15 cellular contexts compared by ENCODE assay signal in genomic region chr7:20358762-20359282, GRCh38. TPM values are rescaled to one million over a fixed set of nuclear protein-coding genes. Genes with fewer than 3 reads are reported as not detected.
DNase-seq lines count a peak whose midpoint lies in the region; ATAC-seq, FAIRE-seq and TF ChIP-seq lines count a peak whose summit lies in the region.
"Had no signal": no experiment of that assay in that cellular context is flagged by ENCODE, and none has a peak within 500 bp of the region (broad histone marks: within the 10 kb centered on the region; RNA-seq: fewer than 3 reads in every experiment).

No MANE protein-coding gene starts in this region.

- no peaks in the 10 kb centered on the region for H3K9me3 ChIP-seq in mammary epithelial cell (replicated peaks; ENCODE audit: insufficient read depth, low read length)
- no peaks in the 10 kb centered on the region for H3K9me3 ChIP-seq in keratinocyte (ENCODE audit: control insufficient read depth, low read depth, low read length)
- H3K9me3 ChIP-seq: BLaER1 treated with 17β-estradiol and CSF1 and Interleukin-3, amounts not matched to agents 10 nM and 100 nM had no signal

- H3K27ac ChIP-seq in mammary epithelial cell (ENCODE audit: insufficient read depth, low read depth, low read length) (no peak overlapping the region), keratinocyte (ENCODE audit: control insufficient read depth, insufficient read depth, low read length) (no peak overlapping the region)
- H3K27ac ChIP-seq: 22Rv1; BLaER1 treated with 17β-estradiol and CSF1 and Interleukin-3, amounts not matched to agents 10 nM and 100 nM had no signal

- H3K79me2 ChIP-seq in mammary epithelial cell (ENCODE audit: insufficient read depth, low read length) (peaks cover 85% of the 10 kb centered on the region), keratinocyte (ENCODE audit: control insufficient read depth, insufficient read depth, low read length) (peaks cover 6% of the 10 kb centered on the region)

- H3K9ac ChIP-seq in mammary epithelial cell (ENCODE audit: insufficient read depth, low read length) = no peak overlapping the region
- no peak overlapping the region for H3K9ac ChIP-seq in keratinocyte (ENCODE audit: control insufficient read depth, extremely low read depth, insufficient read depth, low read length)
- H3K9ac ChIP-seq: BLaER1 treated with 17β-estradiol and CSF1 and Interleukin-3, amounts not matched to agents 10 nM and 100 nM had no signal

- intact Hi-C loops in MCF 10A (cut with micrococcal nuclease) (no loop called here), mammary epithelial cell (cut with micrococcal nuclease) (no loop called here)

- H3K4me3 Mint-ChIP-seq in MCF 10A (ENCODE audit: unreplicated experiment) = no peak overlapping the region
- H3K4me3 Mint-ChIP-seq: CD4-positive, CD25-positive, alpha-beta regulatory T cell; IgD-negative memory B cell had no signal

- H3K27me3 ChIP-seq in mammary epithelial cell (ENCODE audit: insufficient read depth, low read length) = no peaks in the 10 kb centered on the region
- no peaks in the 10 kb centered on the region for H3K27me3 ChIP-seq in keratinocyte (ENCODE audit: control insufficient read depth, extremely low read depth, insufficient read depth, low read length)
- H3K27me3 ChIP-seq: BLaER1 treated with 17β-estradiol and CSF1 and Interleukin-3, amounts not matched to agents 10 nM and 100 nM had no signal

- peak; percentile 44; the same call in 2 of the 3 replicates for ATAC-seq in SK-N-SH treated with all-trans-retinoic acid at 6 μM for 48 hours
- ATAC-seq in GM19455 (IDR thresholded peaks at IDR 0.05; ENCODE audit: unreplicated experiment) = no peak
- ATAC-seq in HG03378 (IDR thresholded peaks at IDR 0.05; ENCODE audit: unreplicated experiment) = no peak

- no TSS peak for BruUV-seq in MCF 10A (replicated peaks; lab: Mats Ljungman, UMichigan)
- BruUV-seq in mammary epithelial cell (replicated peaks; lab: Mats Ljungman, UMichigan) = no TSS peak

- H3K36me3 ChIP-seq in mammary epithelial cell (ENCODE audit: insufficient read depth, low read length) (peaks cover under 1% of the 10 kb centered on the region), keratinocyte (ENCODE audit: control insufficient read depth in 2 of 2, extremely low read depth in 1 of 2, insufficient read depth in 2 of 2, low read length in 2 of 2) (peaks cover 0 to 2% of the 10 kb centered on the region in 2 experiments)
- H3K36me3 ChIP-seq: BLaER1 treated with 17β-estradiol and CSF1 and Interleukin-3, amounts not matched to agents 10 nM and 100 nM had no signal

- FAIRE-seq in keratinocyte (lab: Jason Lieb, UNC) = peak; percentile 5

- H4K20me1 ChIP-seq in mammary epithelial cell (ENCODE audit: insufficient read depth, low read length) (no peaks in the 10 kb centered on the region), keratinocyte (ENCODE audit: control insufficient read depth, extremely low read depth, insufficient read depth, low read length) (no peaks in the 10 kb centered on the region)
- H4K20me1 ChIP-seq: BLaER1 treated with 17β-estradiol and CSF1 and Interleukin-3, amounts not matched to agents 10 nM and 100 nM had no signal

- in situ Hi-C loops in mammary epithelial cell (cut with MboI; ENCODE audit: low sequenced_read_pairs in 2 of 2) (no loop called here), GM13976 (cut with MboI; ENCODE audit: low sequenced_read_pairs, unreplicated experiment) (no loop called here)

- peaks cover 22% of the 10 kb centered on the region for H3K36me3 Mint-ChIP-seq in MCF 10A (ENCODE audit: insufficient read depth, unreplicated experiment)
- H3K36me3 Mint-ChIP-seq: CD4-positive, CD25-positive, alpha-beta regulatory T cell had no signal

- no peaks in the 10 kb centered on the region for H3K9me1 ChIP-seq in keratinocyte (ENCODE audit: control insufficient read depth, extremely low read depth, insufficient read depth, low read length)

- TF ChIP-seq CTCF in MCF 10A (IDR thresholded peaks at IDR 0.05; ENCODE audit: unreplicated experiment) = no peak
- TF ChIP-seq CTCF in mammary epithelial cell (conservative IDR thresholded peaks at IDR 0.05 in 1 of 2, IDR thresholded peaks at IDR 0.05 in 1 of 2; ENCODE audit: extremely low read depth in 1 of 2, insufficient read depth in 1 of 2, low read depth in 1 of 2, low read length in 2 of 2) = no peak
- no peak for TF ChIP-seq CTCF in keratinocyte (optimal IDR thresholded peaks at IDR 0.05 in 1 of 3, IDR thresholded peaks at IDR 0.05 in 1 of 3, conservative IDR thresholded peaks at IDR 0.05 in 1 of 3; ENCODE audit: extremely low read depth in 1 of 3, insufficient read depth in 2 of 3, low read length in 3 of 3)
- TF ChIP-seq CTCF in GM13976 (IDR thresholded peaks at IDR 0.05; ENCODE audit: borderline replicate concordance, control extremely low read depth, extremely low read depth, insufficient read depth, missing control alignments) = no peak

- H3K9me3 Mint-ChIP-seq in MCF 10A (ENCODE audit: unreplicated experiment) = no peaks in the 10 kb centered on the region
- H3K9me3 Mint-ChIP-seq: IgD-negative memory B cell had no signal

- H3K4me1 ChIP-seq in mammary epithelial cell (ENCODE audit: insufficient read depth, low read length) = peaks cover 34% of the 10 kb centered on the region
- H3K4me1 ChIP-seq in keratinocyte (ENCODE audit: control insufficient read depth, extremely low read depth, insufficient read depth, low read length) = peaks cover 36% of the 10 kb centered on the region

- 97% methylated on average over 3 of the region's 3 CpGs for WGBS in mammary epithelial cell (ENCODE audit: low coverage, missing lambda C conversion rate)

- H3K4me3 ChIP-seq in mammary epithelial cell (replicated peaks in 1 of 3; ENCODE audit: insufficient read depth in 1 of 3, low read depth in 2 of 3, low read length in 3 of 3) = no peak overlapping the region
- H3K4me3 ChIP-seq in keratinocyte (ENCODE audit: control insufficient read depth in 2 of 3, extremely low read depth in 1 of 3, insufficient read depth in 2 of 3, low read depth in 1 of 3, low read length in 3 of 3) = no peak overlapping the region
- H3K4me3 ChIP-seq: BLaER1 treated with 17β-estradiol and CSF1 and Interleukin-3, amounts not matched to agents 10 nM and 100 nM had no signal

- POLR2A ChIA-PET in MCF 10A (lab: Yijun Ruan, JAX) = interaction anchor here (0.7 to 15.5 kb wide), 4 partner anchors 16 to 59 kb away, joined by 3 to 505 read pairs (median 4); partner anchors contain the start of gene ITGB8
- POLR2A ChIA-PET in HEK293T (lab: Yijun Ruan, JAX) = no interaction called here

- peak overlapping the region; percentile 70 for H3K27ac Mint-ChIP-seq in MCF 10A (ENCODE audit: low read depth, unreplicated experiment)
- H3K27ac Mint-ChIP-seq: CD4-positive, CD25-positive, alpha-beta regulatory T cell; IgD-negative memory B cell had no signal

- no peak for DNase-seq in MCF 10A (ENCODE audit: unreplicated experiment)
- no peak for DNase-seq in mammary epithelial cell
- DNase-seq in keratinocyte (ENCODE audit: low read depth, low spot score) = no peak
- DNase-seq in GM13976 (ENCODE audit: low spot score) = no peak
- no peak for DNase-seq in HEK293T (ENCODE audit: extremely low spot score)
- DNase-seq: CD4-positive, CD25-positive, alpha-beta regulatory T cell; DMS 273 treated with DMSO at 0.1 percent for 48 hours; H7; KG1 had no signal

- H3K4me2 ChIP-seq in mammary epithelial cell (ENCODE audit: insufficient read depth, low read depth, low read length) = no peak overlapping the region
- no peak overlapping the region for H3K4me2 ChIP-seq in keratinocyte (ENCODE audit: control insufficient read depth, extremely low read depth, insufficient read depth, low read depth, low read length)
- H3K4me2 ChIP-seq: BLaER1 treated with 17β-estradiol and CSF1 and Interleukin-3, amounts not matched to agents 10 nM and 100 nM had no signal

- peaks cover 51% of the 10 kb centered on the region for H3K4me1 Mint-ChIP-seq in MCF 10A (ENCODE audit: insufficient read depth, unreplicated experiment)
- H3K4me1 Mint-ChIP-seq: CD4-positive, CD25-positive, alpha-beta regulatory T cell; IgD-negative memory B cell had no signal

- no peak overlapping the region for H2AFZ ChIP-seq in mammary epithelial cell (ENCODE audit: low read depth, low read length)
- no peak overlapping the region for H2AFZ ChIP-seq in keratinocyte (ENCODE audit: control insufficient read depth, low read length)

- dilution Hi-C loops in mammary epithelial cell (cut with HindIII; ENCODE audit: low sequenced_read_pairs) = no loop called here
- dilution Hi-C loops in keratinocyte (cut with MboI; ENCODE audit: extremely low pct_ligation_motif_present, low sequenced_read_pairs) = no loop called here

- CTCF ChIA-PET in MCF 10A (lab: Yijun Ruan, JAX) (interaction anchor here (2.7 kb wide), 1 partner anchor 28 kb away, joined by 11 read pairs; the partner anchor contains the start of gene ITGB8), mammary epithelial cell (lab: Charles Lee; ENCODE audit: low non-redundant PET) (no interaction called here), HEK293T (lab: Yijun Ruan, JAX) (no interaction called here)

- H3K27me3 Mint-ChIP-seq in MCF 10A (ENCODE audit: insufficient read depth, unreplicated experiment) = no peaks in the 10 kb centered on the region
- H3K27me3 Mint-ChIP-seq: CD4-positive, CD25-positive, alpha-beta regulatory T cell had no signal

TF ChIP-seq in HEK293T, 16 proteins besides CTCF, POLR2A, EP300 and RAD21 (continues in another document):
- no peak for TF ChIP-seq LEF1 (IDR thresholded peaks at IDR 0.05; ENCODE audit: borderline replicate concordance)
- TF ChIP-seq BHLHE40 (IDR thresholded peaks at IDR 0.05; ENCODE audit: borderline replicate concordance) = no peak
- TF ChIP-seq L3MBTL2 (conservative IDR thresholded peaks at IDR 0.05) = no peak
- no peak for TF ChIP-seq HDGF (IDR thresholded peaks at IDR 0.05; ENCODE audit: borderline replicate concordance)
- no peak for TF ChIP-seq SP1 (IDR thresholded peaks at IDR 0.05)
- no peak for TF ChIP-seq NFRKB (IDR thresholded peaks at IDR 0.05)
- no peak for TF ChIP-seq ELF4 (IDR thresholded peaks at IDR 0.05)
- no peak for TF ChIP-seq TARDBP (IDR thresholded peaks at IDR 0.05)
- TF ChIP-seq FOXM1 (IDR thresholded peaks at IDR 0.05; ENCODE audit: borderline replicate concordance) = no peak

RNA-seq across cellular contexts. Expression of gene ITGB8, which starts 28.1 kb away (rescaled TPM):
- total RNA-seq in MCF 10A (2022) (25.0 and 38.1 TPM in 2 replicates), mammary epithelial cell (100 to 1,000 TPM in 1 of 2 donors, 10 to 100 TPM in 1; 41.9 to 221 TPM)
- polyA plus RNA-seq in mammary epithelial cell (32.3 TPM), keratinocyte (8.3 to 14.3 TPM (median 10.9 TPM) in 3 replicates)
- polyA minus RNA-seq in mammary epithelial cell (48.6 TPM), keratinocyte (27.1 to 59.0 TPM (median 50.8 TPM) in 3 replicates)
- polyA plus RNA-seq in keratinocyte (2011; ENCODE audit: low read depth) = 5.0 TPM
- polyA plus RNA-seq in keratinocyte (2011; cell fraction: cytosol; rRNA removed) = 2.7 and 6.3 TPM in 2 replicates
- 16.3 and 19.7 TPM in 2 replicates for polyA plus RNA-seq in keratinocyte (2011; cell fraction: nucleus; rRNA removed)
- 9.8 and 12.7 TPM in 2 replicates for polyA plus RNA-seq in keratinocyte (2012; ENCODE audit: low replicate concordance)
- 25.1 TPM for polyA minus RNA-seq in keratinocyte (2011; cell fraction: cytosol; rRNA and poly(A)+ RNA removed)
- 65.6 and 86.9 TPM in 2 replicates for polyA minus RNA-seq in keratinocyte (2011; cell fraction: nucleus; rRNA and poly(A)+ RNA removed)
- polyA plus RNA-seq: IgD-negative memory B cell had no signal
